In the genomic region with DNA sequence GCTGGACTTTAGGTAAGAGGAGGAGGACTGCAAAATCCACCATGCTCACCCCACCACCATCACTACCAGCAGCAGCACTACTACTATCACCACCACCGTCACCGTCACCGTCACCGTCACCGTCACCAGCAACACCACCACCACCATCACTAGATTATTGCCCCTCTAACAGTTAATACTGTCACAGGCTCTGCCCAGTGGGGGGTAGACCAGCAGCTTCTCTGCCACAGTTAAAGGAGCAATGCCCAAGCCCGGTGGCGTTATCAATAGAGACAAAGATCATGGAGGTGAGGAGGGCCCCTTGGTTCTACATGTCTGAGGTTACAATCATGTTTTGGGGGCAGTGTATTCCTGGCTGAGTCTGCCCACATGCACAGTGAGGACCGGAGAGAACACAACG, we compare ENCODE assay signal across 32 cellular contexts.
"Had no signal": no experiment of that assay in that cellular context is flagged by ENCODE, and none has a peak within 500 bp of the region (broad histone marks: within the 10 kb centered on the region; RNA-seq: fewer than 3 reads in every experiment).

No MANE protein-coding gene starts in this region.

- H3K9me3 ChIP-seq: adrenal gland, body of pancreas, breast epithelium had no signal

- H3K27me3 ChIP-seq: adrenal gland, body of pancreas, brain microvascular endothelial cell, breast epithelium had no signal

- H3K4me3 ChIP-seq: adrenal gland, body of pancreas, breast epithelium had no signal

- H3K27ac ChIP-seq: adrenal gland, body of pancreas, brain microvascular endothelial cell, breast epithelium, VCaP had no signal

- H3K4me1 ChIP-seq: adrenal gland, body of pancreas, breast epithelium had no signal

- DNase-seq: activated B cell treated with CpG ODN at 0.5 μM for 24 hours; activated CD4-positive, alpha-beta memory T cell treated with anti-CD3 and anti-CD28 coated beads for 36 hours; activated CD4-positive, alpha-beta T cell treated with anti-CD3 and anti-CD28 coated beads for 4 hours; activated CD4-positive, alpha-beta T cell treated with anti-CD3 and anti-CD28 coated beads, Interleukin-2, amount 10 ng/mL, durations not matched to agents 24 days and 14 days; activated CD4-positive, alpha-beta T cell treated with anti-CD3 and anti-CD28 coated beads, Interleukin-2, amount 50 U/mL, for 1 hour; activated CD4-positive, alpha-beta T cell treated with anti-CD3 and anti-CD28 coated beads, Interleukin-2, amount 50 U/mL, for 4 hours; activated CD4-positive, CD25-positive, alpha-beta regulatory T cell treated with anti-CD3 and anti-CD28 coated beads, Interleukin-2, amount 50 U/mL, for 72 hours; activated CD8-positive, alpha-beta memory T cell treated with anti-CD3 and anti-CD28 coated beads, Interleukin-2, amount 50 U/mL, for 4 hours; activated CD8-positive, alpha-beta T cell treated with anti-CD3 and anti-CD28 coated beads for 36 hours; activated effector memory CD4-positive, alpha-beta T cell treated with anti-CD3 and anti-CD28 coated beads, Interleukin-2, amount 50 U/mL, for 16 hours; activated gamma-delta T cell treated with Interleukin-2 at 50 U/mL for 16 hours; activated naive CD4-positive, alpha-beta T cell; activated naive CD4-positive, alpha-beta T cell treated with anti-CD3 and anti-CD28 coated beads for 36 hours; activated naive CD4-positive, alpha-beta T cell treated with anti-CD3 and anti-CD28 coated beads, Interleukin-2, amount 50 U/mL, for 16 hours; activated naive CD8-positive, alpha-beta T cell treated with anti-CD3 and anti-CD28 coated beads for 36 hours; activated T-cell treated with anti-CD3 and anti-CD28 coated beads for 4 hours; activated T-cell treated with anti-CD3 and anti-CD28 coated beads, Interleukin-2, amount 50 U/mL, for 1 hour; activated T-cell treated with anti-CD3 and anti-CD28 coated beads, Interleukin-2, amount 50 U/mL, for 4 hours; activated T-cell treated with anti-CD3 and anti-CD28 coated beads, Interleukin-2, amount 50 U/mL, for 72 hours; adrenal gland; amniotic stem cell; aorta; body of pancreas; brain microvascular endothelial cell; central memory CD4-positive, alpha-beta T cell; T-helper 1 cell; T-helper 2 cell; T-helper 9 cell had no signal

- ATAC-seq: activated CD8-positive, alpha-beta T cell treated with anti-CD3 and anti-CD28 coated beads for 36 hours; activated naive CD4-positive, alpha-beta T cell treated with anti-CD3 and anti-CD28 coated beads, Interleukin-2, amount 50 U/mL, for 72 hours; activated T-cell treated with anti-CD3 and anti-CD28 coated beads, Interleukin-2, amount 50 U/mL, for 4 hours; activated T-cell treated with anti-CD3 and anti-CD28 coated beads, Interleukin-2, amount 50 U/mL, for 72 hours; activated T-helper 17 cell treated with anti-CD3 and anti-CD28 coated beads, Interleukin-2, amount 50 U/mL, for 72 hours; body of pancreas had no signal

- H3K36me3 ChIP-seq: adrenal gland, brain microvascular endothelial cell, breast epithelium had no signal
